Comparison of ENCODE assay signal across 8 cellular contexts in the genomic region with DNA sequence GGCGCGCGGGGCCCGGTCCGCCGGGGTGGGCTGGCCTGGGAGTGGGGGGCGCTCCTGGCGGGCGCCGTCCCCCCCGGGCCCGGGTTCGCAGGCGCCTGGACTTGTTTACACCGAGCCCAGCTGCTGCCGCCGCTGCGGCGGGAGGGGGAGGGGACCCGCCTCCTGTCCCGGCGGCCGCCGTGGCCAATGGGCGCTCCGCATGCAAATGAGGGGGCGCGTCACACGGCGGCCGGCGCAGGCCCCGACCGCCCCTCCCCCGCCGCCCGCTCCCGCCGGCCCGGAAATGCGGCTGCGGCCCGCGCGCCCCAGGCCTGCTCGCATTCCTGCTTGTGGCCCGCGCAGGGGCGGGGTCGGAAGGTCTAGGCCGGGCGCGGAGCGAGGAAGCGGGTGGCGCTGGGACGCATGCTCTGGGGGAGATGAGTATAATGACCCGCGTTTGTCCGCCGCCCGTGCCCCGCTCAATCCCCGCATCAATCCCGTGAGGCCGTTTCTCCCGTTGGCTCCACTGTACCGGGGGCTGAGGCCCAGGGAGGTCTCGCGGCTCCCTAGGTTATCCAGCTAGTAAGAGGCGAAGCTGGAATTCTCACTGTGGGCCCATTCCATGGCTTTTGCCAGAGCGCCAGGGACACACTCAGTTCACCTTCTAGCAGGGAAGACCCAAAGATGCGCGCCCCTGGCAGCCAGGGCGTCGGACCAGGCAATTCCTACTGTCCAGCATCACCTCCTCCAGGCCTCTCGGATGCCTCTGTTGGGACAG. TPM values are rescaled to one million over a fixed set of nuclear protein-coding genes. Genes with fewer than 3 reads are reported as not detected.
DNase-seq lines count a peak whose midpoint lies in the region; ATAC-seq and TF ChIP-seq lines count a peak whose summit lies in the region.

A gene with protein sequence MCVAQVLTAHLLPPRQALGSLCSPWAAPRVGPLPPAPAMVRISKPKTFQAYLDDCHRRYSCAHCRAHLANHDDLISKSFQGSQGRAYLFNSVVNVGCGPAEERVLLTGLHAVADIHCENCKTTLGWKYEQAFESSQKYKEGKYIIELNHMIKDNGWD (minus strand): TSS at position 109 of the 757 bp plus-strand sequence. CDS start 731 bp downstream, outside the sequence.

- WGBS in esophagus squamous epithelium, 2 donors = 44 to 85% methylated on average over 6 to 12 of the region's 77 CpGs

- H3K4me1 ChIP-seq in HUES48 (ENCODE audit: control insufficient read depth, insufficient read depth, low read length) (peaks cover 7% of the 10 kb centered on the region), esophagus squamous epithelium (peaks cover 35 to 50% (median 41%) of the 10 kb centered on the region in 3 donors), muscle layer of duodenum (ENCODE audit: control insufficient read depth in 1 of 2, insufficient read depth in 2 of 2, low read length in 2 of 2) (peaks cover 7 to 36% of the 10 kb centered on the region in 2 donors)

- TF ChIP-seq CTCF in AG04449 (IDR thresholded peaks at IDR 0.05; ENCODE audit: insufficient read depth, low read length, missing control alignments) (no peak), esophagus squamous epithelium (IDR thresholded peaks at IDR 0.05) (no peak)

- peak; percentile 21 for DNase-seq in AG04449 (ENCODE audit: low read depth, low spot score)
- DNase-seq in activated T-helper 1 cell treated with anti-CD3 and anti-CD28 coated beads, Interleukin-2, amount 50 U/mL, for 16 hours (ENCODE audit: low read depth in 1 of 2, low spot score in 1 of 2) = peak; percentile 77 to 86
- peak; percentile 73 for DNase-seq in esophagus squamous epithelium (lab: John Stamatoyannopoulos, UW)
- peak; percentile 70 to 73 for DNase-seq in stimulated activated CD8-positive, alpha-beta memory T cell treated with anti-CD3 and anti-CD28 coated beads, Interleukin-7, amount 100 ng/mL, for 1 hour (ENCODE audit: low read depth in 2 of 2)

- ATAC-seq in GM19023 (IDR thresholded peaks at IDR 0.05; ENCODE audit: unreplicated experiment) = peak; percentile 44

- TF ChIP-seq POLR2A in esophagus squamous epithelium (IDR thresholded peaks at IDR 0.05) = peak in 2 of 4 donors; percentile 42 to 90

- CTCF ChIA-PET in AG04449 (lab: Yijun Ruan, JAX) = interaction anchor here (1.0 kb wide), 1 partner anchor 16 kb away, joined by 4 read pairs; no protein-coding TSS in a partner anchor

- peak within 1 kb of the TSS; percentile 90 for H3K27ac ChIP-seq in HUES48 (ENCODE audit: low read depth, low read length)
- peak within 1 kb of the TSS; percentile 94 to 99 (median 98) for H3K27ac ChIP-seq in esophagus squamous epithelium
- H3K27ac ChIP-seq in muscle layer of duodenum (ENCODE audit: low read length) = peak within 1 kb of the TSS; percentile 84

- POLR2A ChIA-PET in AG04449 (lab: Yijun Ruan, JAX) = no interaction called here

- peak within 1 kb of the TSS; percentile 70 for H3K9ac ChIP-seq in HUES48 (ENCODE audit: low read depth, low read length)

- H3K9me3 ChIP-seq in HUES48 (ENCODE audit: control insufficient read depth, insufficient read depth, low read length) (peaks cover 20% of the 10 kb centered on the region), esophagus squamous epithelium (peaks cover 7 to 20% (median 7%) of the 10 kb centered on the region in 3 donors), muscle layer of duodenum (ENCODE audit: control insufficient read depth in 1 of 2, low read length in 2 of 2) (peaks cover 7 to 11% of the 10 kb centered on the region in 2 donors)

- H3K27me3 ChIP-seq in HUES48 (ENCODE audit: control insufficient read depth, insufficient read depth, low read length) (no peaks in the 10 kb centered on the region), esophagus squamous epithelium (no peaks in the 10 kb centered on the region), muscle layer of duodenum (ENCODE audit: low read depth, low read length) (no peaks in the 10 kb centered on the region)

- H3K36me3 ChIP-seq in HUES48 (ENCODE audit: control insufficient read depth, insufficient read depth, low read length) (peaks cover 10% of the 10 kb centered on the region; the same call in 1 of the 2 replicates), esophagus squamous epithelium (peaks cover 5 to 26% (median 10%) of the 10 kb centered on the region in 3 donors), muscle layer of duodenum (ENCODE audit: control insufficient read depth in 1 of 2, insufficient read depth in 2 of 2, low read length in 2 of 2) (peaks cover 7 to 9% of the 10 kb centered on the region in 2 donors)

- intact Hi-C loops in esophagus squamous epithelium (cut with DNase I) = no loop called here

- H3K4me3 ChIP-seq in AG04449 (ENCODE audit: low read depth, low read length) (peak within 1 kb of the TSS; percentile 69), HUES48 (ENCODE audit: low read depth, low read length) (peak within 1 kb of the TSS; percentile 46), esophagus squamous epithelium (peak within 1 kb of the TSS; percentile 62 to 96 (median 89)), muscle layer of duodenum (ENCODE audit: low read depth in 1 of 2, low read length in 2 of 2) (peak within 1 kb of the TSS; percentile 75 to 84)

TF ChIP-seq in PFSK-1, 5 proteins besides CTCF, POLR2A, EP300 and RAD21:
- TF ChIP-seq SIN3A (IDR thresholded peaks at IDR 0.05; ENCODE audit: borderline replicate concordance, insufficient read depth, low read length) (no peak), FOXP2 (optimal IDR thresholded peaks at IDR 0.05; ENCODE audit: borderline replicate concordance, extremely low read depth, extremely low read length, insufficient read depth) (peak; percentile 97)

RNA-seq across cellular contexts. Expression of the gene that starts here (rescaled TPM):
- polyA plus RNA-seq in PFSK-1 (2012; ENCODE audit: insufficient read length, low read depth) = 9.8 TPM
- total RNA-seq in esophagus squamous epithelium = 100 to 1,000 TPM in 1 of 4 donors, 10 to 100 TPM in 3; 26.4 to 131 (median 63.0) TPM

Comparison
In these comparisons a context has a peak if more than half of its experiments do, and no peak if none do; other contexts are left out.
1. Peak in every context shown above with its lines: DNase-seq, ATAC-seq, H3K4me3 ChIP-seq and H3K27ac ChIP-seq.
2. DNase-seq: peak in every context shown above with its lines; median percentile 82 in activated T-helper 1 cell treated with anti-CD3 and anti-CD28 coated beads, Interleukin-2, amount 50 U/mL, for 16 hours; 73 in esophagus squamous epithelium; 72 in stimulated activated CD8-positive, alpha-beta memory T cell treated with anti-CD3 and anti-CD28 coated beads, Interleukin-7, amount 100 ng/mL, for 1 hour; 21 in AG04449.